ENCODE assay signal across 19 cellular contexts in the genomic region with DNA sequence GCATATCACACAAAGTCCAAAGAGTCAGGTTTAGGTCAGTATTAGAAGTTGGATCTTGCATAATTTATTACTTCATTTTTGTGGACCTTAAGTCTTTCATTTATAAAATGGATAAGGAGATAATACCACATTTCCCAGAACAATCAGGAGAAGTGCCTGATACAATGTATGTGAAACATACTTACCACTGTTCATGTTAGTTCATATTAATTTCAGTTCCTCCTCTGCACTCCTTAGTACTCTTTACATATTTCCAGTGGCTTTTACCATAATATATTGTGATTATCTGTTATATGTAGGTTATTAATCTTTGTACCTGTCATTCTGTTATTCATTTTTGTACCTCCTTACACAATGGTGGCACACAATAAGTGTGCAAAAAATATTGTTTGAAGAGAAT.
A peak's percentile ranks its signal among the peaks of the same experiment; 100 is the strongest.
DNase-seq lines count a peak whose midpoint lies in the region; ATAC-seq, FAIRE-seq and TF ChIP-seq lines count a peak whose summit lies in the region.
"Had no signal": no experiment of that assay in that cellular context is flagged by ENCODE, and none has a peak within 500 bp of the region (broad histone marks: within the 10 kb centered on the region; RNA-seq: fewer than 3 reads in every experiment).

No MANE protein-coding gene starts in this region.

- H3K9ac ChIP-seq in GM12878 (ENCODE audit: control insufficient read depth, insufficient read depth, low read length), result no peak overlapping the region

- H3K4me1 ChIP-seq in GM12878 (ENCODE audit: control insufficient read depth, insufficient read depth, low read length), result no peaks in the 10 kb centered on the region; the same call in 1 of the 2 replicates

- H3K4me3 ChIP-seq in GM12878, result no peak overlapping the region
- H3K4me3 ChIP-seq: HAP-1 had no signal

- POLR2A ChIA-PET in GM12878 (lab: Charles Lee), result no interaction called here

- no peaks in the 10 kb centered on the region for H3K79me2 ChIP-seq in GM12878 (ENCODE audit: control insufficient read depth, insufficient read depth, low read length)

- FAIRE-seq in GM12878 (lab: Jason Lieb, UNC), result no peak
- FAIRE-seq: D721Med, G401.6, H1, HTR-8/SVneo had no signal

- CTCF ChIA-PET in GM12878 (lab: Yijun Ruan, JAX), result interaction anchor here (0.9 kb wide), 1 partner anchor 19 kb away, joined by 3 read pairs; no protein-coding TSS in a partner anchor

- no peaks in the 10 kb centered on the region for H3K36me3 ChIP-seq in GM12878 (ENCODE audit: control insufficient read depth in 2 of 2, insufficient read depth in 2 of 2, low read length in 1 of 2)
- H3K36me3 ChIP-seq: HAP-1 had no signal

- no peak overlapping the region for H3K4me2 ChIP-seq in GM12878 (ENCODE audit: control insufficient read depth, insufficient read depth)

- intact Hi-C loops in GM12878 (cut with micrococcal nuclease; ENCODE audit: unreplicated experiment), result no loop called here

- TF ChIP-seq POLR2A in GM12878 (IDR thresholded peaks at IDR 0.05; ENCODE audit: low read depth, low read length), result no peak

- H3K9me3 ChIP-seq in GM12878 (replicated peaks; ENCODE audit: control insufficient read depth, insufficient read depth, low read length), result no peaks in the 10 kb centered on the region
- H3K9me3 ChIP-seq: HAP-1 had no signal

- TF ChIP-seq CTCF in GM12878 (IDR thresholded peaks at IDR 0.05 in 2 of 3, conservative IDR thresholded peaks at IDR 0.05 in 1 of 3; ENCODE audit: control insufficient read depth in 2 of 3, extremely low read depth in 1 of 3, insufficient read depth in 1 of 3, low read depth in 3 of 3, low read length in 3 of 3), result no peak

- no peaks in the 10 kb centered on the region for H3K27me3 ChIP-seq in GM12878 (replicated peaks in 1 of 2; ENCODE audit: control insufficient read depth in 2 of 2, insufficient read depth in 2 of 2, low read length in 1 of 2)

- no peak for TF ChIP-seq RAD21 in GM12878 (IDR thresholded peaks at IDR 0.05; ENCODE audit: insufficient read depth, low read depth, low read length)

- peak; percentile 7 for DNase-seq in SIG-M5 treated with dmso at 0.1 percent for 504 hours (lab: John Stamatoyannopoulos, UW; ENCODE audit: unreplicated experiment)
- no peak for DNase-seq in SIG-M5 (lab: John Stamatoyannopoulos, UW)
- peak; percentile 35 for DNase-seq in MV-4-11 (lab: John Stamatoyannopoulos, UW)
- no peak for DNase-seq in GM12878 (ENCODE audit: low read depth, low spot score)
- DNase-seq in cerebellar nuclear complex (lab: John Stamatoyannopoulos, UW), result no peak
- DNase-seq: ACHN; C1 segment of cervical spinal cord; CD4-positive, alpha-beta memory T cell; COR-L47; DMS153; DMS79 treated with DMSO at 0.1 percent for 48 hours; EL had no signal

- no TSS peak for BruUV-seq in GM12878 (replicated peaks; lab: Mats Ljungman, UMichigan)

- no peaks in the 10 kb centered on the region for H4K20me1 ChIP-seq in GM12878 (ENCODE audit: control insufficient read depth, insufficient read depth)

- SMC1A ChIA-PET in GM12878 (lab: Charles Lee; ENCODE audit: uncharacterized antibody, unreplicated experiment), result no interaction called here

- RAD21 ChIA-PET in GM12878 (lab: Charles Lee; ENCODE audit: unreplicated experiment), result interaction anchor here (0.7 to 1.3 kb wide), 2 partner anchors 139 to 1604 kb away, joined by 3 read pairs; no protein-coding TSS in a partner anchor

- in situ Hi-C loops in GM12878 (cut with MboI), result no loop called here

- no peak for TF ChIP-seq EP300 in GM12878 (IDR thresholded peaks at IDR 0.05; ENCODE audit: borderline replicate concordance in 1 of 2, control insufficient read depth in 1 of 2, low read depth in 2 of 2, low read length in 2 of 2)

- H2AFZ ChIP-seq in GM12878 (ENCODE audit: control insufficient read depth, low read depth, low read length), result no peak overlapping the region

- ATAC-seq in GM12878 (peak; percentile 53), GM18519 (IDR thresholded peaks at IDR 0.05; ENCODE audit: low FRiP score, unreplicated experiment) (no peak), HG02938 (IDR thresholded peaks at IDR 0.05; ENCODE audit: unreplicated experiment) (no peak)

- no peak overlapping the region for H3K27ac ChIP-seq in GM12878 (ENCODE audit: control insufficient read depth, insufficient read depth)

TF ChIP-seq in GM12878, 131 proteins besides CTCF, POLR2A, EP300 and RAD21:
- TF ChIP-seq SPI1 (IDR thresholded peaks at IDR 0.05; ENCODE audit: borderline replicate concordance, insufficient read depth, low read depth, low read length) (peak; percentile 54; the same call in 1 of the 2 replicates), CHD4 (IDR thresholded peaks at IDR 0.05) (no peak)

Comparison
In these comparisons a context has a peak if more than half of its experiments do, and no peak if none do; other contexts are left out.
1. DNase-seq: peak in SIG-M5 treated with dmso at 0.1 percent for 504 hours (single experiment) and MV-4-11 (single experiment); none in SIG-M5 (single experiment), GM12878 (single experiment) and cerebellar nuclear complex (0 of 2).